ENCODE assay signal across 11 cellular contexts in genomic region chr12:25449007-25449406, GRCh38.
"Had no signal": no experiment of that assay in that cellular context is flagged by ENCODE, and none has a peak within 500 bp of the region (broad histone marks: within the 10 kb centered on the region; RNA-seq: fewer than 3 reads in every experiment).

No MANE protein-coding gene starts in this region.

- ATAC-seq: GM23338, HCT116 had no signal

- H3K4me3 ChIP-seq: GM23248, GM23338, HAP-1 had no signal

- FAIRE-seq: H1, H54 had no signal

- DNase-seq: GM23248, GOT3, H7, H9, HCEC 1CT, HFFc6 had no signal

- H3K4me1 ChIP-seq: HAP-1 had no signal

- H3K27ac ChIP-seq: GM23248 had no signal

- H3K36me3 ChIP-seq: HAP-1 had no signal

- H3K9me3 ChIP-seq: HAP-1 had no signal

- H2AFZ ChIP-seq: GM23248 had no signal

- H3K9ac ChIP-seq: GM23248 had no signal

- H3K4me2 ChIP-seq: GM23338 had no signal
